ENCODE assay signal across 17 cellular contexts in the genomic region with DNA sequence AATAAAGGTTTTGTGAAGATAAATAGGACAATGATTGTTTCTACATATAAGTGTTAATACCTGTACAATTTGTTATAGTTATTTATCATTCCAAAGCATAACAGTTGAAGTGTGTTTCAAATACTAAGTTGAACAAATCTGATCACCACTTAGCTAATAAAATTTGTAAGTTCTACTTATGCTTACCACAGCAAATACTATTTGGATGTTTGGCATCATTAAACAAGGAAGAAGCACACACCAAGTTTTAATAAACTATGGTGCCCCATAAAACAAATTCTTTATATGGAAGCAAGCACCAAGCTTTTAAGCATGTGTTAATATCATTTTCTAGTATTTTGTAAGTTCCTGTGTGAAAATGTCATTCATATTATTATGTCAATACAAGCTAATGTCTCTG. TPM values are rescaled to one million over a fixed set of nuclear protein-coding genes. Genes with fewer than 3 reads are reported as not detected.
DNase-seq lines count a peak whose midpoint lies in the region; ATAC-seq, FAIRE-seq and TF ChIP-seq lines count a peak whose summit lies in the region.
"Had no signal": no experiment of that assay in that cellular context is flagged by ENCODE, and none has a peak within 500 bp of the region (broad histone marks: within the 10 kb centered on the region; RNA-seq: fewer than 3 reads in every experiment).

No MANE protein-coding gene starts in this region.

- FAIRE-seq in small intestine (lab: Jason Lieb, UNC), result no peak

- CTCF ChIA-PET in Panc1 (lab: Charles Lee), result interaction anchor here (0.7 kb wide), 1 partner anchor 288 kb away, joined by 4 read pairs; no protein-coding TSS in a partner anchor

- intact Hi-C loops in Panc1 (cut with micrococcal nuclease; ENCODE audit: unreplicated experiment), result loop anchor here (2.0 kb wide), 1 partner anchor 168 kb away; no protein-coding TSS in a partner anchor
- intact Hi-C loops in lower lobe of right lung (cut with DNase I), result loop anchor here (5.0 kb wide), 1 partner anchor 287 kb away; a partner anchor contains a TSS

- ATAC-seq in Panc1 (no peak), lower lobe of right lung (no peak), upper lobe of left lung (ENCODE audit: low FRiP score in 2 of 2) (no peak), omental fat pad (ENCODE audit: low FRiP score) (no peak)
- ATAC-seq: PC-3, SK-N-SH treated with all-trans-retinoic acid at 6 μM for 48 hours had no signal

- POLR2A ChIA-PET in Panc1 (lab: Charles Lee), result interaction anchor here (0.6 kb wide), 1 partner anchor 9 kb away, joined by 3 read pairs; no protein-coding TSS in a partner anchor

- H3K27me3 ChIP-seq in Panc1 (ENCODE audit: control insufficient read depth, insufficient read depth, low read length) (no peaks in the 10 kb centered on the region), lower lobe of right lung (ENCODE audit: low read depth) (no peaks in the 10 kb centered on the region), upper lobe of left lung (no peaks in the 10 kb centered on the region), small intestine (ENCODE audit: control insufficient read depth in 2 of 2, insufficient read depth in 2 of 2, low read length in 2 of 2) (peaks cover 0 to 4% of the 10 kb centered on the region in 2 donors)
- H3K27me3 ChIP-seq: MG63 had no signal

- no peak for TF ChIP-seq EP300 in upper lobe of left lung (IDR thresholded peaks at IDR 0.05)

- H3K4me3 ChIP-seq in Panc1 (ENCODE audit: low read depth in 2 of 2, low read length in 2 of 2), result no peak overlapping the region
- H3K4me3 ChIP-seq in lower lobe of right lung, result no peak overlapping the region
- no peak overlapping the region for H3K4me3 ChIP-seq in upper lobe of left lung
- no peak overlapping the region for H3K4me3 ChIP-seq in small intestine (ENCODE audit: low read depth in 1 of 2, low read length in 2 of 2)
- H3K4me3 ChIP-seq: BLaER1 had no signal

- no TSS peak for BruUV-seq in Panc1 (replicated peaks; lab: Mats Ljungman, UMichigan)

- in situ Hi-C loops in Panc1 (cut with HindIII; ENCODE audit: low pct_unique_long_range_greater_than_20kb, low sequenced_read_pairs), result loop anchor here (5.0 kb wide), 1 partner anchor 287 kb away; a partner anchor contains a TSS

- H3K27ac ChIP-seq in Panc1 (ENCODE audit: low read length), result peak overlapping the region; percentile 83
- H3K27ac ChIP-seq in epithelial cell of prostate, result peak overlapping the region; percentile 20
- H3K27ac ChIP-seq in lower lobe of right lung, result peak overlapping the region; percentile 85
- peak overlapping the region; percentile 23 to 92 (median 60) for H3K27ac ChIP-seq in upper lobe of left lung
- no peak overlapping the region for H3K27ac ChIP-seq in small intestine (ENCODE audit: low read depth in 1 of 2, low read length in 1 of 2)
- H3K27ac ChIP-seq: BLaER1 had no signal

- peaks cover 54% of the 10 kb centered on the region for H3K4me1 ChIP-seq in Panc1 (ENCODE audit: control insufficient read depth, insufficient read depth, low read length)
- H3K4me1 ChIP-seq in lower lobe of right lung, result peaks cover 24% of the 10 kb centered on the region
- H3K4me1 ChIP-seq in upper lobe of left lung, result peaks cover 0 to 10% (median 6%) of the 10 kb centered on the region in 4 donors
- no peaks in the 10 kb centered on the region for H3K4me1 ChIP-seq in small intestine (ENCODE audit: control insufficient read depth in 2 of 2, insufficient read depth in 1 of 2, low read depth in 1 of 2, low read length in 1 of 2)
- H3K4me1 ChIP-seq: BLaER1 had no signal

- no peaks in the 10 kb centered on the region; the same call in 1 of the 2 replicates for H3K36me3 ChIP-seq in Panc1 (ENCODE audit: control insufficient read depth, insufficient read depth, low read length)
- H3K36me3 ChIP-seq in lower lobe of right lung, result no peaks in the 10 kb centered on the region
- no peaks in the 10 kb centered on the region for H3K36me3 ChIP-seq in upper lobe of left lung
- H3K36me3 ChIP-seq in small intestine (ENCODE audit: control insufficient read depth in 2 of 2, insufficient read depth in 2 of 2, low read length in 2 of 2), result no peaks in the 10 kb centered on the region
- H3K36me3 ChIP-seq: BLaER1, MG63 had no signal

- H3K9me3 ChIP-seq in Panc1 (ENCODE audit: control insufficient read depth, insufficient read depth, low read depth, low read length), result no peaks in the 10 kb centered on the region
- H3K9me3 ChIP-seq in lower lobe of right lung, result no peaks in the 10 kb centered on the region
- no peaks in the 10 kb centered on the region for H3K9me3 ChIP-seq in upper lobe of left lung
- H3K9me3 ChIP-seq in small intestine (ENCODE audit: control insufficient read depth, low read depth), result no peaks in the 10 kb centered on the region
- H3K9me3 ChIP-seq: MG63 had no signal

- no peak for TF ChIP-seq POLR2A in upper lobe of left lung (IDR thresholded peaks at IDR 0.05)

- no peak for TF ChIP-seq CTCF in Panc1 (IDR thresholded peaks at IDR 0.05)
- no peak for TF ChIP-seq CTCF in lower lobe of right lung (IDR thresholded peaks at IDR 0.05)
- no peak for TF ChIP-seq CTCF in upper lobe of left lung (IDR thresholded peaks at IDR 0.05)
- no peak for TF ChIP-seq CTCF in omental fat pad (IDR thresholded peaks at IDR 0.05)

- DNase-seq in Panc1 (ENCODE audit: low read depth, low spot score) (no peak), epithelial cell of prostate (ENCODE audit: low read depth, low spot score) (no peak), lower lobe of right lung (no peak), upper lobe of left lung (no peak), C1 segment of cervical spinal cord (lab: John Stamatoyannopoulos, UW) (no peak), small intestine (no peak), omental fat pad (ENCODE audit: low spot score) (no peak), CD1c-positive myeloid dendritic cell (ENCODE audit: extremely low spot score) (no peak)
- DNase-seq: H7, MG63, NCI-H1092 treated with DMSO at 0.1 percent for 48 hours, NCI-H1694 treated with DMSO at 0.1 percent for 48 hours, NCI-H446, PC-3, Right ventricle myocardium superior had no signal

RNA-seq across cellular contexts. Expression of a gene that starts 9.5 kb away (rescaled TPM):
- 66.8 TPM for total RNA-seq in Panc1 (2021; ENCODE audit: unreplicated experiment)
- polyA plus RNA-seq in Panc1 (2012; ENCODE audit: insufficient read length), result 45.7 TPM
- 75.0 TPM for total RNA-seq in lower lobe of right lung
- 10 to 100 TPM; 21.7 to 57.2 (median 32.6) TPM for total RNA-seq in upper lobe of left lung
- 10 to 100 TPM in 2 of 3 donors, 1 to 10 TPM in 1; 7.6 to 15.8 (median 13.0) TPM for polyA plus RNA-seq in small intestine
- total RNA-seq in omental fat pad, result 10 to 100 TPM; 36.0 to 53.8 (median 45.8) TPM

Comparison
In these comparisons a context has a peak if more than half of its experiments do, and no peak if none do; other contexts are left out.
1. H3K27ac ChIP-seq: peak in Panc1 (single experiment), epithelial cell of prostate (single experiment), lower lobe of right lung (single experiment) and upper lobe of left lung (4 of 4); none in small intestine (0 of 2).